Comparison of ENCODE assay signal across 34 cellular contexts in the genomic region with DNA sequence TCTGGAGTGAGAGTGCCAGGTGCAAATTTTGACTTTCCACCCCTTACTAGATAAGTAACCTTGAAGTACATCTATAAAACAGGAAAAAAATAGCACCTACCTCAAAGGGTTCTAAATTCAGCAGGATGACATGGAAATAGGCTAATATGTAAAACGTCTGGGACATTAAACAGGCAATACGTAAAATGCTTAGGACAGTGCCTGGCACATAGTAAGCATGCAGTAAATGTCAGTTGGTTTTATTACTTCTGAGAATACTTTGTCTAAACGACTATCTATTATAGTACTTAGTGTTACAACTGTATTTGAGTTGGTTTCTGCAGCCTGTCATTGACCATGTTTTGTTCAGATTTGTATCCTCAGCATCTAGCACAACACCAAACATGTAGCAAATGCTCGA.
"Had no signal": no experiment of that assay in that cellular context is flagged by ENCODE, and none has a peak within 500 bp of the region (broad histone marks: within the 10 kb centered on the region; RNA-seq: fewer than 3 reads in every experiment).

No MANE protein-coding gene starts in this region.

- H3K4me3 Mint-ChIP-seq: activated B cell treated with CpG ODN at 0.5 μM for 24 hours; activated CD4-positive, alpha-beta memory T cell treated with anti-CD3 and anti-CD28 coated beads for 36 hours; activated CD4-positive, alpha-beta T cell treated with anti-CD3 and anti-CD28 coated beads, Interleukin-2, amount 10 ng/mL, durations not matched to agents 24 days and 14 days; activated CD8-positive, alpha-beta T cell treated with anti-CD3 and anti-CD28 coated beads for 36 hours; activated naive CD4-positive, alpha-beta T cell treated with anti-CD3 and anti-CD28 coated beads for 36 hours; activated naive CD8-positive, alpha-beta T cell treated with anti-CD3 and anti-CD28 coated beads for 36 hours; activated T-cell treated with anti-CD3 and anti-CD28 coated beads, Interleukin-2, amount 50 U/mL, for 4 hours; activated T-cell treated with anti-CD3 and anti-CD28 coated beads, Interleukin-2, amount 50 U/mL, for 72 hours; activated T-helper 1 cell treated with anti-CD3 and anti-CD28 coated beads, Interleukin-12 subunit alpha, Interleukin-12 subunit beta, Interleukin-2, Interleukin-4 antibody, amounts not matched to agents 30 ng/mL and 10 ng/mL and 1 ng/mL, durations not matched to agents 14 hours and 24 hours and 36 hours; activated T-helper 17 cell treated with anti-CD3 and anti-CD28 coated beads, Interleukin-2, amount 50 U/mL, for 72 hours; T-helper 1 cell treated with Interleukin-12 subunit alpha and Interleukin-12 subunit beta and Interleukin-4 antibody, amounts not matched to agents 30 μg/mL and 1 μg/mL, for 36 hours; T-helper 2 cell treated with Interferon-gamma antibody and Interleukin-4, amounts not matched to agents 5 μg/mL and 100 μg/mL, for 36 hours had no signal

- H3K4me1 Mint-ChIP-seq: activated B cell treated with CpG ODN at 0.5 μM for 24 hours; activated CD4-positive, alpha-beta T cell treated with anti-CD3 and anti-CD28 coated beads, Interleukin-2, amount 10 ng/mL, durations not matched to agents 24 days and 14 days; activated naive CD8-positive, alpha-beta T cell treated with anti-CD3 and anti-CD28 coated beads for 36 hours; activated T-helper 17 cell treated with anti-CD3 and anti-CD28 coated beads, Interleukin-2, amount 50 U/mL, for 72 hours had no signal

- H3K27me3 Mint-ChIP-seq: activated B cell treated with CpG ODN at 0.5 μM for 24 hours; activated CD4-positive, alpha-beta memory T cell treated with anti-CD3 and anti-CD28 coated beads for 36 hours; activated CD4-positive, alpha-beta T cell treated with anti-CD3 and anti-CD28 coated beads, Interleukin-2, amount 10 ng/mL, durations not matched to agents 24 days and 14 days; activated CD8-positive, alpha-beta T cell treated with anti-CD3 and anti-CD28 coated beads for 36 hours; activated naive CD8-positive, alpha-beta T cell treated with anti-CD3 and anti-CD28 coated beads for 36 hours; activated T-helper 17 cell treated with anti-CD3 and anti-CD28 coated beads, Interleukin-2, amount 50 U/mL, for 72 hours had no signal

- H3K9me3 ChIP-seq: adrenal gland, body of pancreas had no signal

- ATAC-seq: activated CD8-positive, alpha-beta T cell treated with anti-CD3 and anti-CD28 coated beads for 36 hours; activated naive CD4-positive, alpha-beta T cell treated with anti-CD3 and anti-CD28 coated beads, Interleukin-2, amount 50 U/mL, for 72 hours; activated T-cell treated with anti-CD3 and anti-CD28 coated beads, Interleukin-2, amount 50 U/mL, for 4 hours; activated T-cell treated with anti-CD3 and anti-CD28 coated beads, Interleukin-2, amount 50 U/mL, for 72 hours; activated T-helper 17 cell treated with anti-CD3 and anti-CD28 coated beads, Interleukin-2, amount 50 U/mL, for 72 hours; body of pancreas had no signal

- DNase-seq: activated B cell treated with CpG ODN at 0.5 μM for 24 hours; activated CD4-positive, alpha-beta memory T cell treated with anti-CD3 and anti-CD28 coated beads for 36 hours; activated CD4-positive, alpha-beta T cell treated with anti-CD3 and anti-CD28 coated beads for 4 hours; activated CD4-positive, alpha-beta T cell treated with anti-CD3 and anti-CD28 coated beads, Interleukin-2, amount 10 ng/mL, durations not matched to agents 24 days and 14 days; activated CD4-positive, alpha-beta T cell treated with anti-CD3 and anti-CD28 coated beads, Interleukin-2, amount 50 U/mL, for 1 hour; activated CD4-positive, alpha-beta T cell treated with anti-CD3 and anti-CD28 coated beads, Interleukin-2, amount 50 U/mL, for 4 hours; activated CD4-positive, CD25-positive, alpha-beta regulatory T cell treated with anti-CD3 and anti-CD28 coated beads, Interleukin-2, amount 50 U/mL, for 72 hours; activated CD8-positive, alpha-beta memory T cell treated with anti-CD3 and anti-CD28 coated beads, Interleukin-2, amount 50 U/mL, for 4 hours; activated CD8-positive, alpha-beta T cell treated with anti-CD3 and anti-CD28 coated beads for 36 hours; activated effector memory CD4-positive, alpha-beta T cell treated with anti-CD3 and anti-CD28 coated beads, Interleukin-2, amount 50 U/mL, for 16 hours; activated gamma-delta T cell treated with Interleukin-2 at 50 U/mL for 16 hours; activated naive CD4-positive, alpha-beta T cell; activated naive CD4-positive, alpha-beta T cell treated with anti-CD3 and anti-CD28 coated beads for 36 hours; activated naive CD4-positive, alpha-beta T cell treated with anti-CD3 and anti-CD28 coated beads, Interleukin-2, amount 50 U/mL, for 16 hours; activated naive CD8-positive, alpha-beta T cell treated with anti-CD3 and anti-CD28 coated beads for 36 hours; activated T-cell treated with anti-CD3 and anti-CD28 coated beads for 4 hours; activated T-cell treated with anti-CD3 and anti-CD28 coated beads, Interleukin-2, amount 50 U/mL, for 1 hour; activated T-cell treated with anti-CD3 and anti-CD28 coated beads, Interleukin-2, amount 50 U/mL, for 4 hours; activated T-cell treated with anti-CD3 and anti-CD28 coated beads, Interleukin-2, amount 50 U/mL, for 72 hours; adrenal gland; amniotic stem cell; aorta; body of pancreas; central memory CD4-positive, alpha-beta T cell; T-helper 1 cell; T-helper 2 cell; T-helper 9 cell had no signal

- H3K27ac Mint-ChIP-seq: activated B cell treated with CpG ODN at 0.5 μM for 24 hours; activated CD4-positive, alpha-beta memory T cell treated with anti-CD3 and anti-CD28 coated beads for 36 hours; activated CD4-positive, alpha-beta T cell treated with anti-CD3 and anti-CD28 coated beads, Interleukin-2, amount 10 ng/mL, durations not matched to agents 24 days and 14 days; activated CD8-positive, alpha-beta T cell treated with anti-CD3 and anti-CD28 coated beads for 36 hours; activated naive CD4-positive, alpha-beta T cell treated with anti-CD3 and anti-CD28 coated beads for 36 hours; activated naive CD4-positive, alpha-beta T cell treated with anti-CD3 and anti-CD28 coated beads, Interleukin-2, amount 50 U/mL, for 72 hours; activated naive CD8-positive, alpha-beta T cell treated with anti-CD3 and anti-CD28 coated beads for 36 hours; activated T-cell treated with anti-CD3 and anti-CD28 coated beads, Interleukin-2, amount 50 U/mL, for 72 hours; activated T-helper 1 cell treated with anti-CD3 and anti-CD28 coated beads, Interleukin-12 subunit alpha, Interleukin-12 subunit beta, Interleukin-2, Interleukin-4 antibody, amounts not matched to agents 30 ng/mL and 10 ng/mL and 1 ng/mL, durations not matched to agents 14 hours and 24 hours and 36 hours; activated T-helper 17 cell treated with anti-CD3 and anti-CD28 coated beads, Interleukin-2, amount 50 U/mL, for 72 hours; T-helper 1 cell treated with Interleukin-12 subunit alpha and Interleukin-12 subunit beta and Interleukin-4 antibody, amounts not matched to agents 30 μg/mL and 1 μg/mL, for 36 hours; T-helper 2 cell treated with Interferon-gamma antibody and Interleukin-4, amounts not matched to agents 5 μg/mL and 100 μg/mL, for 36 hours had no signal

- H3K36me3 Mint-ChIP-seq: activated CD4-positive, alpha-beta memory T cell treated with anti-CD3 and anti-CD28 coated beads for 36 hours; activated naive CD4-positive, alpha-beta T cell treated with anti-CD3 and anti-CD28 coated beads, Interleukin-2, amount 50 U/mL, for 72 hours; activated naive CD8-positive, alpha-beta T cell treated with anti-CD3 and anti-CD28 coated beads for 36 hours had no signal

- H3K27me3 ChIP-seq: adrenal gland, body of pancreas, cardiac muscle cell had no signal

- H3K4me1 ChIP-seq: adrenal gland, body of pancreas had no signal

- H3K4me3 ChIP-seq: adrenal gland, body of pancreas, cardiac muscle cell had no signal

- H3K36me3 ChIP-seq: adrenal gland, cardiac muscle cell had no signal

- H3K9me3 Mint-ChIP-seq: activated B cell treated with CpG ODN at 0.5 μM for 24 hours; activated CD4-positive, alpha-beta memory T cell treated with anti-CD3 and anti-CD28 coated beads for 36 hours; activated CD4-positive, alpha-beta T cell treated with anti-CD3 and anti-CD28 coated beads, Interleukin-2, amount 10 ng/mL, durations not matched to agents 24 days and 14 days; activated CD8-positive, alpha-beta T cell treated with anti-CD3 and anti-CD28 coated beads for 36 hours; activated naive CD4-positive, alpha-beta T cell treated with anti-CD3 and anti-CD28 coated beads for 36 hours; activated naive CD4-positive, alpha-beta T cell treated with anti-CD3 and anti-CD28 coated beads, Interleukin-2, amount 50 U/mL, for 72 hours; activated naive CD8-positive, alpha-beta T cell treated with anti-CD3 and anti-CD28 coated beads for 36 hours; activated T-cell treated with anti-CD3 and anti-CD28 coated beads, Interleukin-2, amount 50 U/mL, for 4 hours; activated T-cell treated with anti-CD3 and anti-CD28 coated beads, Interleukin-2, amount 50 U/mL, for 72 hours; activated T-helper 1 cell treated with anti-CD3 and anti-CD28 coated beads, Interleukin-12 subunit alpha, Interleukin-12 subunit beta, Interleukin-2, Interleukin-4 antibody, amounts not matched to agents 30 ng/mL and 10 ng/mL and 1 ng/mL, durations not matched to agents 14 hours and 24 hours and 36 hours; activated T-helper 17 cell treated with anti-CD3 and anti-CD28 coated beads, Interleukin-2, amount 50 U/mL, for 72 hours; T-helper 1 cell treated with Interleukin-12 subunit alpha and Interleukin-12 subunit beta and Interleukin-4 antibody, amounts not matched to agents 30 μg/mL and 1 μg/mL, for 36 hours; T-helper 2 cell treated with Interferon-gamma antibody and Interleukin-4, amounts not matched to agents 5 μg/mL and 100 μg/mL, for 36 hours had no signal

- H3K27ac ChIP-seq: adrenal gland, body of pancreas, cardiac muscle cell, VCaP had no signal
